ENCODE assay signal across 8 cellular contexts in the genomic region with DNA sequence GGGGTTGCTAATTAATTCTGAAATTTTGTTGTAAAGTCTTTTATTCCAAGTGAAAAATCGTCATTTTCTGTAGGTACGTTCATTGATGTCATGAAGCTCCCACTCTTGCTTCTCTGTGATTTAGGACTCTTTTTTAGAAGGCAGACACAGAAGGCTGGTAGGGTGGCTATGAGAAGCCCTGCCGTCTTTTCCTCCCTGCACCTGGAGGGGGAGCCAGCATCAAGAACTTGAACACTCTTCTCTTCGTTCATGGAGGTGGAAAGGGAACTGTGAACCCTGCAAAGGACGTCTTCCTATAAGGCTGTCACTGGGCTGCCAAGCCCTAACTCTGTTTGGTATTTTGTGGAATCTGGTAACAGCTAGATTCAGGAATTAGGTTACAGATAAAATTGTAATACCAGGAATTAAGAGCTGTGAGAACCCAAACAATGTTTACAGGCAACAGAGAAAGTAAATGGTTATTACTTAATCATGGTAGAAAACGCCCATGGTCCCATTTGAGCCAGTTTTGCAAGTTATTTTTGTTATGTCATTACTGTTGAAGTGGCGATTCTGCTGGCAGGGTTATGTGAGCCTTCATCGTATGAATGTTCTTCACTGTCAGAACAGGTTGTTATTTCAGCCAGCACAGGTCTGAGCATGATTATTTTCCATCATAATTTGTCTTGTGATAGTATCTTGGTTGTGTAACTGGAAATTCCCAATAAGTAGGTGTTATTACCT.
DNase-seq lines count a peak whose midpoint lies in the region; ATAC-seq and TF ChIP-seq lines count a peak whose summit lies in the region.

No MANE protein-coding gene starts in this region.

- H3K4me3 ChIP-seq in GM12875 (ENCODE audit: low read depth, low read length), result no peak overlapping the region
- H3K4me3 ChIP-seq in HEK293 (ENCODE audit: low read depth, low read length), result no peak overlapping the region
- no peak overlapping the region for H3K4me3 ChIP-seq in LNCaP clone FGC (ENCODE audit: low read depth, low read length)
- no peak overlapping the region for H3K4me3 ChIP-seq in SK-N-SH (ENCODE audit: low read depth in 2 of 2, low read length in 1 of 2)

- H3F3A ChIP-seq in SK-N-SH (replicated peaks; ENCODE audit: insufficient read depth), result no peaks in the 10 kb centered on the region

- no peaks in the 10 kb centered on the region for H3K36me3 Mint-ChIP-seq in natural killer cell treated with Interleukin-12 subunit alpha and Interleukin-12 subunit beta and Interleukin-15 and Interleukin-18, amount 100 ng/mL, for 72 hours

- no peak overlapping the region for H3K9ac ChIP-seq in SK-N-SH

- 65% methylated on average over 8 of the region's 8 CpGs for WGBS in SK-N-SH (ENCODE audit: low lambda C conversion rate)

- H3K27ac ChIP-seq in HEK293 (ENCODE audit: extremely low read depth, low read depth, low read length), result no peak overlapping the region
- H3K27ac ChIP-seq in SK-N-SH (ENCODE audit: low read depth in 2 of 2, low read length in 1 of 2), result no peak overlapping the region

- DNase-seq in AG08396 (ENCODE audit: low spot score) (peak; percentile 35), LNCaP clone FGC (ENCODE audit: low read depth) (no peak), SK-N-SH (peak; percentile 47)
- peak; percentile 4 for DNase-seq in effector CD8-positive, alpha-beta T cell (lab: John Stamatoyannopoulos, UW)
- DNase-seq in natural killer cell treated with Interleukin-12 subunit alpha and Interleukin-12 subunit beta and Interleukin-15 and Interleukin-18, amount 100 ng/mL, for 72 hours (ENCODE audit: low spot score), result no peak
- DNase-seq in activated CD4-positive, CD25-positive, alpha-beta regulatory T cell (lab: John Stamatoyannopoulos, UW), result no peak

- no peaks in the 10 kb centered on the region for H3K27me3 ChIP-seq in SK-N-SH (ENCODE audit: insufficient read depth)

- no peaks in the 10 kb centered on the region for H3K9me3 Mint-ChIP-seq in natural killer cell treated with Interleukin-12 subunit alpha and Interleukin-12 subunit beta and Interleukin-15 and Interleukin-18, amount 100 ng/mL, for 72 hours

- no peak for TF ChIP-seq EP300 in SK-N-SH (IDR thresholded peaks at IDR 0.05; ENCODE audit: borderline replicate concordance in 1 of 2, low read depth in 1 of 2, low read length in 1 of 2)

- CTCF ChIA-PET in HEK293 (lab: Yijun Ruan, JAX) (interaction anchor here (0.7 to 2.6 kb wide), 17 partner anchors 9 to 1005 kb away, joined by 3 to 14 read pairs (median 4); no protein-coding TSS in a partner anchor), SK-N-SH (lab: Yijun Ruan, JAX) (interaction anchor here (0.6 to 3.5 kb wide), 14 partner anchors 9 to 175 kb away, joined by 3 to 21 read pairs (median 5); no protein-coding TSS in a partner anchor)

- no peak overlapping the region for H2AFZ ChIP-seq in SK-N-SH (ENCODE audit: low read depth)

- H3K79me2 ChIP-seq in SK-N-SH (ENCODE audit: insufficient read depth), result no peaks in the 10 kb centered on the region

- no peaks in the 10 kb centered on the region for H3K36me3 ChIP-seq in HEK293 (ENCODE audit: control insufficient read depth in 2 of 2, insufficient read depth in 1 of 2, low read length in 2 of 2)
- H3K36me3 ChIP-seq in SK-N-SH (replicated peaks in 1 of 2; ENCODE audit: control insufficient read depth in 1 of 2, insufficient read depth in 2 of 2, low read length in 1 of 2), result peaks cover 0 to 4% of the 10 kb centered on the region in 2 experiments

- H3K9me3 ChIP-seq in HEK293 (ENCODE audit: control insufficient read depth, insufficient read depth, low read depth, low read length) (no peaks in the 10 kb centered on the region), SK-N-SH (no peaks in the 10 kb centered on the region)

- H3K9me2 ChIP-seq in SK-N-SH, result no peaks in the 10 kb centered on the region

- H3K4me2 ChIP-seq in SK-N-SH, result no peak overlapping the region

- no peaks in the 10 kb centered on the region for H3K4me1 Mint-ChIP-seq in natural killer cell treated with Interleukin-12 subunit alpha and Interleukin-12 subunit beta and Interleukin-15 and Interleukin-18, amount 100 ng/mL, for 72 hours (ENCODE audit: low read depth in 2 of 2)

- H3K27me3 Mint-ChIP-seq in natural killer cell treated with Interleukin-12 subunit alpha and Interleukin-12 subunit beta and Interleukin-15 and Interleukin-18, amount 100 ng/mL, for 72 hours, result peaks cover 18 to 38% of the 10 kb centered on the region in 2 donors

- POLR2A ChIA-PET in HEK293 (lab: Yijun Ruan, JAX) (no interaction called here), SK-N-SH (lab: Yijun Ruan, JAX) (no interaction called here)

- no peaks in the 10 kb centered on the region for H4K20me1 ChIP-seq in SK-N-SH (ENCODE audit: insufficient read depth)

- ATAC-seq in natural killer cell treated with Interleukin-12 subunit alpha and Interleukin-12 subunit beta and Interleukin-15 and Interleukin-18, amount 100 ng/mL, for 72 hours, result peak; percentile 61 to 65

- peak; percentile 89 for TF ChIP-seq CTCF in GM12875 (IDR thresholded peaks at IDR 0.05; ENCODE audit: borderline replicate concordance, insufficient read depth, low read depth, low read length)
- no peak for TF ChIP-seq CTCF in HEK293 (tag by site-specific recombination; IDR thresholded peaks at IDR 0.05)
- peak; percentile 70 for TF ChIP-seq CTCF in LNCaP clone FGC (IDR thresholded peaks at IDR 0.05; ENCODE audit: control insufficient read depth, extremely low read depth, insufficient read depth)
- peak; percentile 52 for TF ChIP-seq CTCF in SK-N-SH (IDR thresholded peaks at IDR 0.05)

- no peak overlapping the region for H3K4me3 Mint-ChIP-seq in natural killer cell treated with Interleukin-12 subunit alpha and Interleukin-12 subunit beta and Interleukin-15 and Interleukin-18, amount 100 ng/mL, for 72 hours

- peak; percentile 81 for TF ChIP-seq RAD21 in SK-N-SH (IDR thresholded peaks at IDR 0.05; ENCODE audit: low read length)

- H3K27ac Mint-ChIP-seq in natural killer cell treated with Interleukin-12 subunit alpha and Interleukin-12 subunit beta and Interleukin-15 and Interleukin-18, amount 100 ng/mL, for 72 hours, result no peak overlapping the region

- no peaks in the 10 kb centered on the region for H3K4me1 ChIP-seq in HEK293 (ENCODE audit: control insufficient read depth, insufficient read depth, low read length)
- H3K4me1 ChIP-seq in SK-N-SH (ENCODE audit: control insufficient read depth in 1 of 2, insufficient read depth in 2 of 2, low read depth in 1 of 2, low read length in 1 of 2), result no peaks in the 10 kb centered on the region

TF ChIP-seq in HEK293, 187 proteins besides CTCF, POLR2A, EP300 and RAD21:
- TF ChIP-seq BCL11A (tag by site-specific recombination; IDR thresholded peaks at IDR 0.05; ENCODE audit: low read depth), result no peak
- TF ChIP-seq ZBTB8A (tag by site-specific recombination; IDR thresholded peaks at IDR 0.05), result 0 out of 2 replicates have a peak, but pooled peaks have one; percentile 16
- peak; percentile 43 for TF ChIP-seq ZNF654 (tag by site-specific recombination; IDR thresholded peaks at IDR 0.05; ENCODE audit: low read depth)

TF ChIP-seq in SK-N-SH, 30 proteins besides CTCF, POLR2A, EP300 and RAD21:
- TF ChIP-seq TAF1 (IDR thresholded peaks at IDR 0.05; ENCODE audit: borderline replicate concordance, low read depth, low read length), result no peak
- peak; percentile 50 for TF ChIP-seq SMC3 (IDR thresholded peaks at IDR 0.05; ENCODE audit: low read depth, low read length)
- no peak for TF ChIP-seq RXRA (IDR thresholded peaks at IDR 0.05; ENCODE audit: borderline replicate concordance, low read depth)
- no peak for TF ChIP-seq GATA2 (CRISPR knock-in tag; IDR thresholded peaks at IDR 0.05)
- TF ChIP-seq, protein P1, sequence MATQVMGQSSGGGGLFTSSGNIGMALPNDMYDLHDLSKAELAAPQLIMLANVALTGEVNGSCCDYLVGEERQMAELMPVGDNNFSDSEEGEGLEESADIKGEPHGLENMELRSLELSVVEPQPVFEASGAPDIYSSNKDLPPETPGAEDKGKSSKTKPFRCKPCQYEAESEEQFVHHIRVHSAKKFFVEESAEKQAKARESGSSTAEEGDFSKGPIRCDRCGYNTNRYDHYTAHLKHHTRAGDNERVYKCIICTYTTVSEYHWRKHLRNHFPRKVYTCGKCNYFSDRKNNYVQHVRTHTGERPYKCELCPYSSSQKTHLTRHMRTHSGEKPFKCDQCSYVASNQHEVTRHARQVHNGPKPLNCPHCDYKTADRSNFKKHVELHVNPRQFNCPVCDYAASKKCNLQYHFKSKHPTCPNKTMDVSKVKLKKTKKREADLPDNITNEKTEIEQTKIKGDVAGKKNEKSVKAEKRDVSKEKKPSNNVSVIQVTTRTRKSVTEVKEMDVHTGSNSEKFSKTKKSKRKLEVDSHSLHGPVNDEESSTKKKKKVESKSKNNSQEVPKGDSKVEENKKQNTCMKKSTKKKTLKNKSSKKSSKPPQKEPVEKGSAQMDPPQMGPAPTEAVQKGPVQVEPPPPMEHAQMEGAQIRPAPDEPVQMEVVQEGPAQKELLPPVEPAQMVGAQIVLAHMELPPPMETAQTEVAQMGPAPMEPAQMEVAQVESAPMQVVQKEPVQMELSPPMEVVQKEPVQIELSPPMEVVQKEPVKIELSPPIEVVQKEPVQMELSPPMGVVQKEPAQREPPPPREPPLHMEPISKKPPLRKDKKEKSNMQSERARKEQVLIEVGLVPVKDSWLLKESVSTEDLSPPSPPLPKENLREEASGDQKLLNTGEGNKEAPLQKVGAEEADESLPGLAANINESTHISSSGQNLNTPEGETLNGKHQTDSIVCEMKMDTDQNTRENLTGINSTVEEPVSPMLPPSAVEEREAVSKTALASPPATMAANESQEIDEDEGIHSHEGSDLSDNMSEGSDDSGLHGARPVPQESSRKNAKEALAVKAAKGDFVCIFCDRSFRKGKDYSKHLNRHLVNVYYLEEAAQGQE (IDR thresholded peaks at IDR 0.05; ENCODE audit: low read depth, low read length), result no peak

Comparison
In these comparisons a context has a peak if more than half of its experiments do, and no peak if none do; other contexts are left out.
1. DNase-seq: peak in AG08396 (single experiment), SK-N-SH (single experiment) and effector CD8-positive, alpha-beta T cell (single experiment); none in LNCaP clone FGC (single experiment), natural killer cell treated with Interleukin-12 subunit alpha and Interleukin-12 subunit beta and Interleukin-15 and Interleukin-18, amount 100 ng/mL, for 72 hours (single experiment) and activated CD4-positive, CD25-positive, alpha-beta regulatory T cell (0 of 4).